8 cellular contexts compared by ENCODE assay signal in genomic region chr13:29428310-29428991, GRCh38.
A peak's percentile ranks its signal among the peaks of the same experiment; 100 is the strongest.
DNase-seq lines count a peak whose midpoint lies in the region; ATAC-seq and TF ChIP-seq lines count a peak whose summit lies in the region.

No MANE protein-coding gene starts in this region.

- H3K9me3 Mint-ChIP-seq in Calu3 (ENCODE audit: low read depth, unreplicated experiment) (no peaks in the 10 kb centered on the region), neural crest cell (no peaks in the 10 kb centered on the region)

- peaks cover 37% of the 10 kb centered on the region for H3K27me3 Mint-ChIP-seq in Calu3 (ENCODE audit: unreplicated experiment)
- peaks cover 76% of the 10 kb centered on the region for H3K27me3 Mint-ChIP-seq in neural crest cell (ENCODE audit: low read depth)

- TF ChIP-seq CTCF in Calu3 (IDR thresholded peaks at IDR 0.05; ENCODE audit: unreplicated experiment) (no peak), epithelial cell of esophagus (IDR thresholded peaks at IDR 0.05; ENCODE audit: insufficient read depth, low read depth, low read length, missing control alignments) (peak; percentile 21), neural crest cell (conservative IDR thresholded peaks at IDR 0.05) (peak; percentile 31)

- no TSS peak for BruUV-seq in Calu3 (replicated peaks; lab: Mats Ljungman, UMichigan)

- CTCF ChIA-PET in Calu3 (lab: Charles Lee) = no interaction called here

- H3K4me1 Mint-ChIP-seq in Calu3 (ENCODE audit: low read depth, unreplicated experiment) = no peaks in the 10 kb centered on the region
- H3K4me1 Mint-ChIP-seq in neural crest cell = peaks cover 8% of the 10 kb centered on the region

- H3K4me3 ChIP-seq in epithelial cell of esophagus (ENCODE audit: low read length) = peak overlapping the region; percentile 8

- no peak for ATAC-seq in GM18519 (IDR thresholded peaks at IDR 0.05; ENCODE audit: low FRiP score, unreplicated experiment)

- H3K27ac Mint-ChIP-seq in Calu3 (ENCODE audit: unreplicated experiment) (no peak overlapping the region), neural crest cell (ENCODE audit: unreplicated experiment) (no peak overlapping the region)

- intact Hi-C loops in Calu3 (cut with micrococcal nuclease; ENCODE audit: unreplicated experiment) = no loop called here

- H3K36me3 Mint-ChIP-seq in Calu3 (ENCODE audit: insufficient read depth, unreplicated experiment) (no peaks in the 10 kb centered on the region), neural crest cell (ENCODE audit: low read depth) (no peaks in the 10 kb centered on the region)

- DNase-seq in Calu3 (peak; percentile 24), NCI-H510A (lab: John Stamatoyannopoulos, UW) (peak; percentile 48), epithelial cell of esophagus (ENCODE audit: low read depth) (peak; percentile 50), neural crest cell (ENCODE audit: low read depth, low spot score) (peak; percentile 22), H4 (ENCODE audit: low spot score) (no peak), NAMALWA (ENCODE audit: low spot score) (no peak), medulla oblongata (ENCODE audit: extremely low spot score) (no peak)

- peak overlapping the region; percentile 54 for H3K4me3 Mint-ChIP-seq in Calu3 (ENCODE audit: low read depth, unreplicated experiment)
- peak overlapping the region; percentile 88 for H3K4me3 Mint-ChIP-seq in neural crest cell

Comparison
In these comparisons a context has a peak if more than half of its experiments do, and no peak if none do; other contexts are left out.
1. DNase-seq: peak in Calu3 (single experiment), NCI-H510A (single experiment), epithelial cell of esophagus (single experiment) and neural crest cell (single experiment); none in H4 (single experiment), NAMALWA (single experiment) and medulla oblongata (single experiment).